22 cellular contexts compared by ENCODE assay signal in the genomic region with DNA sequence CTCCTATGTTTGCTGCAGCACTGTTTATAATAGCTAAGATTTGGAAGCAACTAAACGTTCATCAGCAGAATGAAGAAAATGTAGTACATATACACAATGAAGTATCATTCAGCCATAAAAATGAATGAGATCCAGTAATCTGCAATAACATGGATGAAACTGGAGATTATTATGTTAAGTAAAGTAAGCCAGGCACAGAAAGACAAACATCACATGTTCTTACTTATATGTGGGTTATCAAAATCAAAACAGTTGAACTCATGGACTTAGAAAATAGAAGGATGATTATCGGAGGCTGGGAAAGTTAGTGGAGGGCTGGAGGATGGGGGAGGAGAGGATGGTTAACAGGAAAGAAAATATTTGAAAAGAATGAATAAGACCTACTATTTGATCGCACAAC.
"Had no signal": no experiment of that assay in that cellular context is flagged by ENCODE, and none has a peak within 500 bp of the region (broad histone marks: within the 10 kb centered on the region; RNA-seq: fewer than 3 reads in every experiment).

No MANE protein-coding gene starts in this region.

- H3K4me3 ChIP-seq: hepatocyte, left lung, lung, ovary, thyroid gland, upper lobe of right lung had no signal

- FAIRE-seq: endometrium had no signal

- H3K4me1 ChIP-seq: left lung, thyroid gland, upper lobe of right lung had no signal

- H3K9me3 ChIP-seq: ovary, thyroid gland, upper lobe of right lung had no signal

- DNase-seq: activated gamma-delta T cell treated with Interleukin-2 at 50 U/mL for 16 hours; activated T-cell treated with anti-CD3 and anti-CD28 coated beads, Interleukin-2, amount 50 U/mL, for 1 hour; anterior cingulate cortex; cerebellar nuclear complex; effector CD4-positive, alpha-beta T cell; foreskin keratinocyte; immature natural killer cell; left lung; natural killer cell; ovary; right cardiac atrium; stimulated activated CD4-positive, alpha-beta T cell treated with anti-CD3 and anti-CD28 coated beads, Interleukin-4, amount 100 ng/mL, for 24 hours; stimulated activated naive CD8-positive, alpha-beta T cell treated with anti-CD3 and anti-CD28 coated beads, Interleukin-15, Interleukin-2, amounts not matched to agents 100 U/mL and 50 U/mL, for 24 hours; T-helper 1 cell; thyroid gland; upper lobe of right lung had no signal

- H3K27ac Mint-ChIP-seq: activated naive CD4-positive, alpha-beta T cell treated with anti-CD3 and anti-CD28 coated beads, Interleukin-2, amount 50 U/mL, for 24 hours; dendritic cell treated with granulocyte-macrophage colony-stimulating factor and Interleukin-4, amounts not matched to agents 40 ng/mL and 50 ng/mL, for 4 days; immature natural killer cell; natural killer cell; WTC11 had no signal

- H3K4me1 Mint-ChIP-seq: activated naive CD4-positive, alpha-beta T cell treated with anti-CD3 and anti-CD28 coated beads, Interleukin-2, amount 50 U/mL, for 24 hours; immature natural killer cell; natural killer cell; WTC11 had no signal

- H3K27me3 ChIP-seq: foreskin keratinocyte, hepatocyte, left lung, ovary, thyroid gland, upper lobe of right lung had no signal

- H3K4me2 ChIP-seq: hepatocyte had no signal

- H3K9me3 Mint-ChIP-seq: WTC11 had no signal

- H3K79me2 ChIP-seq: hepatocyte had no signal

- H3K36me3 ChIP-seq: left lung, ovary, thyroid gland, upper lobe of right lung had no signal

- H3K27me3 Mint-ChIP-seq: activated naive CD4-positive, alpha-beta T cell treated with anti-CD3 and anti-CD28 coated beads, Interleukin-2, amount 50 U/mL, for 24 hours; dendritic cell treated with granulocyte-macrophage colony-stimulating factor and Interleukin-4, amounts not matched to agents 40 ng/mL and 50 ng/mL, for 4 days had no signal

- H2AFZ ChIP-seq: hepatocyte had no signal

- H3K36me3 Mint-ChIP-seq: activated naive CD4-positive, alpha-beta T cell treated with anti-CD3 and anti-CD28 coated beads, Interleukin-2, amount 50 U/mL, for 24 hours; immature natural killer cell; WTC11 had no signal

- H3K27ac ChIP-seq: hepatocyte, left lung, ovary, thyroid gland, upper lobe of right lung had no signal

- ATAC-seq: foreskin keratinocyte; left lung; natural killer cell; right cardiac atrium; stimulated activated naive CD8-positive, alpha-beta T cell treated with anti-CD3 and anti-CD28 coated beads, Interleukin-15, Interleukin-2, amounts not matched to agents 100 U/mL and 50 U/mL, for 24 hours; upper lobe of right lung; WTC11 had no signal

- H3K4me3 Mint-ChIP-seq: activated naive CD4-positive, alpha-beta T cell treated with anti-CD3 and anti-CD28 coated beads, Interleukin-2, amount 50 U/mL, for 24 hours; dendritic cell treated with granulocyte-macrophage colony-stimulating factor and Interleukin-4, amounts not matched to agents 40 ng/mL and 50 ng/mL, for 4 days; immature natural killer cell; natural killer cell; WTC11 had no signal
